26 cellular contexts compared by ENCODE assay signal in the genomic region with DNA sequence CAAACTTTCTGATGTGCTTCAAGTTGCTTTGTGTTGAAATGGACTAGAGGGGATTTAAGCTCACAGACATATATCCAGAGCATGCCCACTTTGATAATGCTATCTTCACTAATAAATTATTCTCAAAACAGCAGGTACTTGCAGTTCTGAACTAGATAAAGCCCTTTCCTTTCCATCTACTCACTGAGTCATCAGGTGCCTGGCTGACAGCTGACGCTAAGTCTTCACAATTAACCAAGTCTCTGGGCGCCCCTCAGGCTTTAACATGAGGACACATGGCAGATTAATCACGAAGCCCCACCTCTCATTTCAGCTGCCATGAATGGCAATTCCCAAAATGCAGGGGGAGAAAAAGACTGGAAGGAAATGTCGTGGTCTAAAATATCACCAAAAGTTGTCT.
"Had no signal": no experiment of that assay in that cellular context is flagged by ENCODE, and none has a peak within 500 bp of the region (broad histone marks: within the 10 kb centered on the region; RNA-seq: fewer than 3 reads in every experiment).

No MANE protein-coding gene starts in this region.

- H3K4me3 ChIP-seq: body of pancreas, cardiac muscle cell, colonic mucosa, gastrocnemius medialis, psoas muscle, testis, transverse colon had no signal

- H3K79me2 ChIP-seq: parathyroid adenoma had no signal

- H3K4me1 ChIP-seq: gastrocnemius medialis, psoas muscle had no signal

- H3K9me3 ChIP-seq: body of pancreas, colonic mucosa, gastrocnemius medialis, psoas muscle, testis, transverse colon had no signal

- H3K27me3 Mint-ChIP-seq: activated CD4-positive, alpha-beta T cell treated with anti-CD3 and anti-CD28 coated beads for 36 hours had no signal

- H3K36me3 ChIP-seq: cardiac muscle cell, colonic mucosa, gastrocnemius medialis, transverse colon had no signal

- H3K9ac ChIP-seq: parathyroid adenoma had no signal

- DNase-seq: activated CD4-positive, alpha-beta T cell treated with anti-CD3 and anti-CD28 coated beads for 36 hours; activated CD4-positive, CD25-positive, alpha-beta regulatory T cell; activated naive CD4-positive, alpha-beta T cell; activated T-cell treated with anti-CD3 and anti-CD28 coated beads for 4 hours; activated T-cell treated with anti-CD3 and anti-CD28 coated beads, Interleukin-2, amount 50 U/mL, for 72 hours; body of pancreas; cerebellar nuclear complex; colonic mucosa; effector CD8-positive, alpha-beta T cell; erythroblast; gastrocnemius medialis; hippocampal formation; kidney; left colon; mammary epithelial cell; psoas muscle; stimulated activated CD4-positive, alpha-beta T cell treated with anti-CD3 and anti-CD28 coated beads, Interleukin-4, amount 100 ng/mL, for 1 hour; stimulated activated naive CD8-positive, alpha-beta T cell treated with anti-CD3 and anti-CD28 coated beads, Interleukin-15, Interleukin-2, amounts not matched to agents 100 U/mL and 50 U/mL, for 24 hours; T-helper 1 cell; testis; transverse colon had no signal

- H3K27ac Mint-ChIP-seq: activated CD4-positive, alpha-beta T cell treated with anti-CD3 and anti-CD28 coated beads for 36 hours; activated naive CD4-positive, alpha-beta T cell treated with anti-CD3 and anti-CD28 coated beads, Interleukin-2, amount 50 U/mL, for 72 hours; activated T-cell treated with anti-CD3 and anti-CD28 coated beads, Interleukin-2, amount 50 U/mL, for 72 hours; T-helper 2 cell treated with Interferon-gamma antibody and Interleukin-4, amounts not matched to agents 5 μg/mL and 100 μg/mL, for 36 hours had no signal

- H3K4me1 Mint-ChIP-seq: activated CD4-positive, alpha-beta T cell treated with anti-CD3 and anti-CD28 coated beads for 36 hours had no signal

- H3K27me3 ChIP-seq: body of pancreas, cardiac muscle cell, colonic mucosa, gastrocnemius medialis, testis, transverse colon had no signal

- H3K36me3 Mint-ChIP-seq: activated naive CD4-positive, alpha-beta T cell treated with anti-CD3 and anti-CD28 coated beads, Interleukin-2, amount 50 U/mL, for 72 hours had no signal

- H3K27ac ChIP-seq: body of pancreas, cardiac muscle cell, colonic mucosa, gastrocnemius medialis, parathyroid adenoma, psoas muscle, testis had no signal

- ATAC-seq: activated CD4-positive, alpha-beta T cell treated with anti-CD3 and anti-CD28 coated beads for 36 hours; activated naive CD4-positive, alpha-beta T cell treated with anti-CD3 and anti-CD28 coated beads, Interleukin-2, amount 50 U/mL, for 72 hours; activated T-cell treated with anti-CD3 and anti-CD28 coated beads, Interleukin-2, amount 50 U/mL, for 72 hours; body of pancreas; gastrocnemius medialis; left colon; psoas muscle; stimulated activated naive CD8-positive, alpha-beta T cell treated with anti-CD3 and anti-CD28 coated beads, Interleukin-15, Interleukin-2, amounts not matched to agents 100 U/mL and 50 U/mL, for 24 hours had no signal

- FAIRE-seq: kidney, urothelium cell line had no signal

- H2AFZ ChIP-seq: parathyroid adenoma had no signal

- H3K4me3 Mint-ChIP-seq: activated CD4-positive, alpha-beta T cell treated with anti-CD3 and anti-CD28 coated beads for 36 hours; activated T-cell treated with anti-CD3 and anti-CD28 coated beads, Interleukin-2, amount 50 U/mL, for 72 hours; T-helper 2 cell treated with Interferon-gamma antibody and Interleukin-4, amounts not matched to agents 5 μg/mL and 100 μg/mL, for 36 hours had no signal

- H3K9me3 Mint-ChIP-seq: activated naive CD4-positive, alpha-beta T cell treated with anti-CD3 and anti-CD28 coated beads, Interleukin-2, amount 50 U/mL, for 72 hours; activated T-cell treated with anti-CD3 and anti-CD28 coated beads, Interleukin-2, amount 50 U/mL, for 72 hours; T-helper 2 cell treated with Interferon-gamma antibody and Interleukin-4, amounts not matched to agents 5 μg/mL and 100 μg/mL, for 36 hours had no signal
